Comparison of ENCODE assay signal across 29 cellular contexts in the genomic region with DNA sequence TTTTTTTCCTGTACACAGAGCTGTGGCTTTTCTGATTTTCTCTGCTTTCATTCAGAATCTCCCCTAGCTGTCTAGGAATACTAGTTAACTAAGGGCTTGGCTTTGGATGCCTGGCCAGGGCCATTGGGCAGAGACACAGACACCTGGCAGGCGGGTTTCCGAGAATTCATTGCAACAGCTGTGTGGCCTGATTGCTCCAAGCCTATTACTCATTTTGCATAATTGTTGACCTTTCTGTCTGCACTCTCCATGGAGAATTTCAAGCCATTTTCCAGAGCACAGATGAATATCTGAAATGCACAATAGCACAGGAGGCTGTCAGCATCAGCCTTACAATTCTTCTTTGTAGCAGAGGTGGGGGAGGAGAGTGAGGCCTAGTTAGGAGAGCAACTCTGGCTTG.
DNase-seq lines count a peak whose midpoint lies in the region; ATAC-seq and TF ChIP-seq lines count a peak whose summit lies in the region.
"Had no signal": no experiment of that assay in that cellular context is flagged by ENCODE, and none has a peak within 500 bp of the region (broad histone marks: within the 10 kb centered on the region; RNA-seq: fewer than 3 reads in every experiment).

No MANE protein-coding gene starts in this region.

- peak; percentile 42 for DNase-seq in BE2C
- peak; percentile 93 for DNase-seq in NCI-H146 (lab: John Stamatoyannopoulos, UW)
- DNase-seq in left lobe of liver (ENCODE audit: low spot score), result peak; percentile 48
- DNase-seq in NK-92 treated with Interleukin-12 subunit alpha and Interleukin-12 subunit beta, amount 100 ng/mL, for 24 hours (lab: John Stamatoyannopoulos, UW), result no peak
- DNase-seq in cerebellar cortex (ENCODE audit: low spot score), result no peak
- no peak for DNase-seq in NCI-H2171 treated with DMSO at 0.1 percent for 48 hours (lab: John Stamatoyannopoulos, UW)
- DNase-seq: activated B cell treated with CpG ODN at 0.5 μM for 24 hours; activated CD4-positive, alpha-beta T cell treated with anti-CD3 and anti-CD28 coated beads, Interleukin-2, amount 50 U/mL, for 48 hours; activated gamma-delta T cell treated with Interleukin-2 at 50 U/mL for 16 hours; activated T-cell treated with anti-CD3 and anti-CD28 coated beads for 4 hours; CD4-positive, alpha-beta memory T cell; DMS79; erythroblast; foreskin melanocyte; GM23248; kidney; mesendoderm; MM.1S; NCI-H526 treated with DMSO at 0.1 percent for 48 hours; PC-3; stimulated activated CD4-positive, alpha-beta T cell treated with anti-CD3 and anti-CD28 coated beads, Interleukin-2, amount 100 ng/mL, for 48 hours; stimulated activated naive CD4-positive, alpha-beta T cell treated with Interleukin-2 at 50 U/mL for 16 hours; T-helper 9 cell had no signal

- ATAC-seq in SK-N-SH treated with all-trans-retinoic acid at 6 μM for 48 hours, result no peak
- peak; percentile 83 for ATAC-seq in left lobe of liver
- ATAC-seq in GM21526 (IDR thresholded peaks at IDR 0.05; ENCODE audit: low FRiP score, unreplicated experiment), result no peak
- ATAC-seq: GM12878; natural killer cell treated with Interleukin-12 subunit alpha and Interleukin-12 subunit beta and Interleukin-15 and Interleukin-18, amount 100 ng/mL, for 72 hours; PC-3 had no signal

- no peaks in the 10 kb centered on the region for H3K27me3 ChIP-seq in BE2C

- H3K9me3 ChIP-seq in BE2C, result no peaks in the 10 kb centered on the region

- no peaks in the 10 kb centered on the region for H3K36me3 ChIP-seq in BE2C

- TF ChIP-seq CTCF in BE2C (IDR thresholded peaks at IDR 0.05; ENCODE audit: low read depth, low read length), result no peak

- no peak overlapping the region for H3K4me3 ChIP-seq in BE2C (ENCODE audit: low read depth, low read length)
- H3K4me3 ChIP-seq: GM12878, GM23248, SK-N-MC, smooth muscle cell had no signal

- H3K4me1 ChIP-seq in BE2C, result no peaks in the 10 kb centered on the region

TF ChIP-seq in SK-N-SH treated with all-trans-retinoic acid at 6 μM for 48 hours, 23 proteins besides CTCF, POLR2A, EP300 and RAD21:
- TF ChIP-seq, protein P1, sequence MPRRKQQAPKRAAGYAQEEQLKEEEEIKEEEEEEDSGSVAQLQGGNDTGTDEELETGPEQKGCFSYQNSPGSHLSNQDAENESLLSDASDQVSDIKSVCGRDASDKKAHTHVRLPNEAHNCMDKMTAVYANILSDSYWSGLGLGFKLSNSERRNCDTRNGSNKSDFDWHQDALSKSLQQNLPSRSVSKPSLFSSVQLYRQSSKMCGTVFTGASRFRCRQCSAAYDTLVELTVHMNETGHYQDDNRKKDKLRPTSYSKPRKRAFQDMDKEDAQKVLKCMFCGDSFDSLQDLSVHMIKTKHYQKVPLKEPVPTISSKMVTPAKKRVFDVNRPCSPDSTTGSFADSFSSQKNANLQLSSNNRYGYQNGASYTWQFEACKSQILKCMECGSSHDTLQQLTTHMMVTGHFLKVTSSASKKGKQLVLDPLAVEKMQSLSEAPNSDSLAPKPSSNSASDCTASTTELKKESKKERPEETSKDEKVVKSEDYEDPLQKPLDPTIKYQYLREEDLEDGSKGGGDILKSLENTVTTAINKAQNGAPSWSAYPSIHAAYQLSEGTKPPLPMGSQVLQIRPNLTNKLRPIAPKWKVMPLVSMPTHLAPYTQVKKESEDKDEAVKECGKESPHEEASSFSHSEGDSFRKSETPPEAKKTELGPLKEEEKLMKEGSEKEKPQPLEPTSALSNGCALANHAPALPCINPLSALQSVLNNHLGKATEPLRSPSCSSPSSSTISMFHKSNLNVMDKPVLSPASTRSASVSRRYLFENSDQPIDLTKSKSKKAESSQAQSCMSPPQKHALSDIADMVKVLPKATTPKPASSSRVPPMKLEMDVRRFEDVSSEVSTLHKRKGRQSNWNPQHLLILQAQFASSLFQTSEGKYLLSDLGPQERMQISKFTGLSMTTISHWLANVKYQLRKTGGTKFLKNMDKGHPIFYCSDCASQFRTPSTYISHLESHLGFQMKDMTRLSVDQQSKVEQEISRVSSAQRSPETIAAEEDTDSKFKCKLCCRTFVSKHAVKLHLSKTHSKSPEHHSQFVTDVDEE (CRISPR knock-in tag; IDR thresholded peaks at IDR 0.05), result 0 out of 2 replicates have a peak, but pooled peaks have one; percentile 19
- TF ChIP-seq TCF4 (CRISPR knock-in tag; IDR thresholded peaks at IDR 0.05; ENCODE audit: borderline replicate concordance) (peak; percentile 42; the same call in 1 of the 2 replicates), ZFP3 (CRISPR knock-in tag; IDR thresholded peaks at IDR 0.05) (no peak), PPARA (CRISPR knock-in tag; IDR thresholded peaks at IDR 0.05; ENCODE audit: borderline replicate concordance) (no peak)
TF ChIP-seq in SK-N-SH treated with all-trans-retinoic acid at 6 μM for 48 hours: peak in this region for 2.

Comparison
In these comparisons a context has a peak if more than half of its experiments do, and no peak if none do; other contexts are left out.
1. DNase-seq: peak in BE2C (single experiment), NCI-H146 (single experiment) and left lobe of liver (single experiment); none in NK-92 treated with Interleukin-12 subunit alpha and Interleukin-12 subunit beta, amount 100 ng/mL, for 24 hours (single experiment), cerebellar cortex (single experiment) and NCI-H2171 treated with DMSO at 0.1 percent for 48 hours (single experiment).